12 cellular contexts compared by ENCODE assay signal in the genomic region with DNA sequence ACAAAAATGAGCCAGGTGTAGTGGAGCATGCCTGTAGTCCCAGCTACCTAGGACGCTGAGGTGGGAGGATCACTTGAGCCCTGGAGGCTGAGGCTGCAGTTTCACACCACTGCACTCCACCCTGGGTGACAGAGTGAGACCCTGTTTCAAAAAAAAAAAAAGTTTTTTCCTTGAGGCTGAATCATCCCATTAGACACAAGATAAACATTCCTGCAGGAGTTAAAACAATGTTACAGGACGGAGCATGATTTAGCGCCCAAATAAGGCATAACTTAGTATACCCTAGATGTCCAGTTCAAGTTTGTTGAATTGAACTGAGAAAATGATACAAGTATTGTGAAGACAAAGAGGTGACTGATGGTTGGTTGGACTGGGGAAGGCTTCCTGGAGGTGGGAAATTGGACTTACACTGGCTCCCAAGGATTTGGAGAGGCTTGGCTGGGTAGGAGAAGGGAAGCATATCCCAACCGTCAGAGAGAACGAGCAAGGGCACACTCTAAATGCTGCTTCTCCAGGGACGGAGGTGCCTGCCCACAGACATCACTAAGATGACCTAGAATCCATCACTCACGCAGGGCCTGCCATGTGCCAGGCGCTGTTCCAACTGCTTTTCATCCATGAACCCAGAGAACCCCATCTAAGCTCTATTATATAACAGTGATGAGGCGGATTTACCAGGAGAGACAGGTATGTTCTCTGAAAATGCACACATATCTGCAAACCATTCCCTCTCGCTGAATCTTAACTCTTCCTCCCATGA.
DNase-seq lines count a peak whose midpoint lies in the region.
"Had no signal": no experiment of that assay in that cellular context is flagged by ENCODE, and none has a peak within 500 bp of the region (broad histone marks: within the 10 kb centered on the region; RNA-seq: fewer than 3 reads in every experiment).

No MANE protein-coding gene starts in this region.

- DNase-seq in AG08395 (ENCODE audit: low spot score) (peak; percentile 31), HT1080 (ENCODE audit: low read depth) (peak; percentile 54), cerebellar cortex (ENCODE audit: low spot score) (peak; percentile 77), kidney glomerular epithelial cell (lab: John Stamatoyannopoulos, UW) (peak; percentile 94), NCI-H2081 treated with DMSO at 0.1 percent for 48 hours (lab: John Stamatoyannopoulos, UW) (no peak), T-helper 9 cell (no peak), DMS 273 treated with DMSO at 0.1 percent for 48 hours (lab: John Stamatoyannopoulos, UW) (no peak), COLO829 (ENCODE audit: low spot score) (no peak)
- DNase-seq: ACHN; activated CD8-positive, alpha-beta memory T cell treated with anti-CD3 and anti-CD28 coated beads, Interleukin-2, amount 10 ng/mL, durations not matched to agents 7 days and 5 days; NCI-H1092 treated with DMSO at 0.1 percent for 48 hours; stimulated activated CD4-positive, alpha-beta T cell treated with anti-CD3 and anti-CD28 coated beads, Interleukin-15, amount 100 ng/mL, for 24 hours had no signal

Comparison
In these comparisons a context has a peak if more than half of its experiments do, and no peak if none do; other contexts are left out.
1. DNase-seq: peak in AG08395 (single experiment), HT1080 (single experiment), cerebellar cortex (single experiment) and kidney glomerular epithelial cell (single experiment); none in NCI-H2081 treated with DMSO at 0.1 percent for 48 hours (single experiment), T-helper 9 cell (single experiment), DMS 273 treated with DMSO at 0.1 percent for 48 hours (single experiment) and COLO829 (single experiment).